Comparison of ENCODE assay signal across 1 cellular context in genomic region chr20:37318046-37318445, GRCh38.
TF ChIP-seq lines count a peak whose summit lies in the region.

No MANE protein-coding gene starts in this region.

TF ChIP-seq in WTC11, 78 proteins besides CTCF, POLR2A, EP300 and RAD21 (continued from another document):
- TF ChIP-seq ZNF281 (CRISPR knock-in tag; IDR thresholded peaks at IDR 0.05), result no peak
- TF ChIP-seq IRF2 (CRISPR knock-in tag; IDR thresholded peaks at IDR 0.05; ENCODE audit: borderline replicate concordance, low read depth), result no peak
- no peak for TF ChIP-seq E2F5 (CRISPR knock-in tag; IDR thresholded peaks at IDR 0.05)
